Comparison of ENCODE assay signal across 18 cellular contexts in the genomic region with DNA sequence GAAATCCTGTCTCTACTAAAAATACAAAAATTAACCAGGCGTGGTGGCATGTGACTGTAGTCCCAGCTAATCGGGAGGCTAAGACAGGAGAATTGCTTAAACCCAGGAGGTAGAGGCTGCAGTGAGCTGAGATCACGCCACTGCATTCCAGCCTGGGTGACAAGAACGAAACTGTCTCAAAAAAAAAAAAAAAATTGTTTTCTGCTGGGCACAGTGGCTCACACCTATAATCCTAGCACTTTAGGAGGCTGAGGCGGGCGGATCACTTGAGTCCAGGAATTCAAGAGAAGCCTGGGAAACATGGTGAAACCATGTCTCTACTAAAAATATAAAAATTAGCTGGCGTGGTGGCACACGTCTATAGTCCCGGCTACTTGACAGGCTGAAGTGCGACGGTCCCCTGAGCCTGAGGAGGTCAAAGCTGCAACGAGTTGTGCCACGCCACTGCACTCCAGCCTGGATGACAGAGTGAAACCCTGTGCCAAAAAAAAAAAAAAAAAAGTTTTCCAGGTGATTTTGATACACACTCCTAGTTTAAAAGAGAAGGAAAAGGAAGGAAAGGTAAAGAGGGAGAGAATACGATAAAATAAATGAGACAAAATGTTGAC. TPM values are rescaled to one million over a fixed set of nuclear protein-coding genes. Genes with fewer than 3 reads are reported as not detected.
DNase-seq lines count a peak whose midpoint lies in the region; ATAC-seq and TF ChIP-seq lines count a peak whose summit lies in the region.
"Had no signal": no experiment of that assay in that cellular context is flagged by ENCODE, and none has a peak within 500 bp of the region (broad histone marks: within the 10 kb centered on the region; RNA-seq: fewer than 3 reads in every experiment).

No MANE protein-coding gene starts in this region.

- TF ChIP-seq CTCF in cardiac muscle cell (IDR thresholded peaks at IDR 0.05; ENCODE audit: low read depth, low read length): no peak
- TF ChIP-seq CTCF in left ventricle myocardium inferior (IDR thresholded peaks at IDR 0.05; ENCODE audit: borderline replicate concordance): no peak
- no peak for TF ChIP-seq CTCF in left lung (IDR thresholded peaks at IDR 0.05)
- TF ChIP-seq CTCF in thyroid gland (IDR thresholded peaks at IDR 0.05): no peak
- no peak for TF ChIP-seq CTCF in MCF 10A (IDR thresholded peaks at IDR 0.05; ENCODE audit: unreplicated experiment)

- H3K4me1 ChIP-seq in cardiac muscle cell (ENCODE audit: low read depth) (peaks cover 5% of the 10 kb centered on the region), left ventricle myocardium inferior (peaks cover 4% of the 10 kb centered on the region), left lung (peaks cover 0 to 9% of the 10 kb centered on the region in 2 donors), thyroid gland (no peaks in the 10 kb centered on the region)
- H3K4me1 ChIP-seq: BLaER1 had no signal

- H3K27me3 ChIP-seq in cardiac muscle cell: no peaks in the 10 kb centered on the region
- no peaks in the 10 kb centered on the region for H3K27me3 ChIP-seq in left ventricle myocardium inferior (ENCODE audit: low read depth)
- H3K27me3 ChIP-seq in left lung: no peaks in the 10 kb centered on the region
- H3K27me3 ChIP-seq in thyroid gland: no peaks in the 10 kb centered on the region
- H3K27me3 ChIP-seq: BLaER1 had no signal

- no peak overlapping the region for H3K4me3 Mint-ChIP-seq in activated T-helper 1 cell treated with anti-CD3 and anti-CD28 coated beads, Interleukin-12 subunit alpha, Interleukin-12 subunit beta, Interleukin-2, Interleukin-4 antibody, amounts not matched to agents 30 ng/mL and 10 ng/mL and 1 ng/mL, durations not matched to agents 14 hours and 24 hours and 36 hours
- H3K4me3 Mint-ChIP-seq in MCF 10A (ENCODE audit: unreplicated experiment): no peak overlapping the region
- H3K4me3 Mint-ChIP-seq: CD4-positive, CD25-positive, alpha-beta regulatory T cell had no signal

- CTCF ChIA-PET in MCF 10A (lab: Yijun Ruan, JAX): interaction anchor here (0.6 to 1.8 kb wide), 5 partner anchors 77 to 622 kb away, joined by 3 to 9 read pairs (median 3); no protein-coding TSS in a partner anchor

- peaks cover 6% of the 10 kb centered on the region for H3K36me3 Mint-ChIP-seq in activated T-helper 1 cell treated with anti-CD3 and anti-CD28 coated beads, Interleukin-12 subunit alpha, Interleukin-12 subunit beta, Interleukin-2, Interleukin-4 antibody, amounts not matched to agents 30 ng/mL and 10 ng/mL and 1 ng/mL, durations not matched to agents 14 hours and 24 hours and 36 hours (ENCODE audit: low read depth)
- peaks cover 13% of the 10 kb centered on the region for H3K36me3 Mint-ChIP-seq in MCF 10A (ENCODE audit: insufficient read depth, unreplicated experiment)

- WGBS in thyroid gland, 2 donors: 46 to 53% methylated on average over 14 of the region's 14 CpGs

- H3K4me1 Mint-ChIP-seq in activated T-helper 1 cell treated with anti-CD3 and anti-CD28 coated beads, Interleukin-12 subunit alpha, Interleukin-12 subunit beta, Interleukin-2, Interleukin-4 antibody, amounts not matched to agents 30 ng/mL and 10 ng/mL and 1 ng/mL, durations not matched to agents 14 hours and 24 hours and 36 hours (ENCODE audit: low read depth): peaks cover 9% of the 10 kb centered on the region
- peaks cover 7% of the 10 kb centered on the region for H3K4me1 Mint-ChIP-seq in MCF 10A (ENCODE audit: insufficient read depth, unreplicated experiment)

- DNase-seq in cardiac muscle cell (ENCODE audit: low read depth in 1 of 2, low spot score in 1 of 2) (peak in 1 of 2 donors; percentile 11), left ventricle myocardium inferior (no peak), left lung (peak; percentile 59 to 66), thyroid gland (peak; percentile 81 to 83), NCI-H1105 treated with DMSO at 0.1 percent for 48 hours (lab: John Stamatoyannopoulos, UW) (no peak), MCF 10A (ENCODE audit: unreplicated experiment) (no peak)
- DNase-seq in activated T-helper 1 cell treated with anti-CD3 and anti-CD28 coated beads, Interleukin-12 subunit alpha, Interleukin-12 subunit beta, Interleukin-2, Interleukin-4 antibody, amounts not matched to agents 30 ng/mL and 10 ng/mL and 1 ng/mL, durations not matched to agents 14 hours and 24 hours and 36 hours (ENCODE audit: low spot score): no peak
- no peak for DNase-seq in activated T-cell treated with anti-CD3 and anti-CD28 coated beads, Interleukin-2, amount 50 U/mL, for 1 hour
- DNase-seq: 8988T; AML-193; Calu3; CD4-positive, CD25-positive, alpha-beta regulatory T cell; DMS 273 treated with DMSO at 0.1 percent for 48 hours; DMS79; GM23248 had no signal

- POLR2A ChIA-PET in MCF 10A (lab: Yijun Ruan, JAX): no interaction called here

- peak overlapping the region; percentile 17 for H3K27ac ChIP-seq in cardiac muscle cell
- no peak overlapping the region for H3K27ac ChIP-seq in left ventricle myocardium inferior (replicated peaks)
- no peak overlapping the region for H3K27ac ChIP-seq in left lung
- H3K27ac ChIP-seq in thyroid gland: no peak overlapping the region
- H3K27ac ChIP-seq: BLaER1, GM23248, HL-60 had no signal

- intact Hi-C loops in left ventricle myocardium inferior (cut with micrococcal nuclease): loop anchor here (10.0 kb wide), 2 partner anchors 73 to 103 kb away; no protein-coding TSS in a partner anchor
- intact Hi-C loops in activated T-helper 1 cell treated with anti-CD3 and anti-CD28 coated beads, Interleukin-12 subunit alpha, Interleukin-12 subunit beta, Interleukin-2, Interleukin-4 antibody, amounts not matched to agents 30 ng/mL and 10 ng/mL and 1 ng/mL, durations not matched to agents 14 hours and 24 hours and 36 hours (cut with micrococcal nuclease): no loop called here
- intact Hi-C loops in left lung (cut with DNase I): no loop called here
- intact Hi-C loops in thyroid gland (cut with DNase I): loop anchor here (10.0 kb wide), 1 partner anchor 73 kb away; no protein-coding TSS in a partner anchor
- intact Hi-C loops in MCF 10A (cut with micrococcal nuclease): no loop called here

- no TSS peak for BruUV-seq in MCF 10A (replicated peaks; lab: Mats Ljungman, UMichigan)

- H3K27me3 Mint-ChIP-seq in activated T-helper 1 cell treated with anti-CD3 and anti-CD28 coated beads, Interleukin-12 subunit alpha, Interleukin-12 subunit beta, Interleukin-2, Interleukin-4 antibody, amounts not matched to agents 30 ng/mL and 10 ng/mL and 1 ng/mL, durations not matched to agents 14 hours and 24 hours and 36 hours (ENCODE audit: insufficient read depth): no peaks in the 10 kb centered on the region
- H3K27me3 Mint-ChIP-seq in MCF 10A (ENCODE audit: insufficient read depth, unreplicated experiment): no peaks in the 10 kb centered on the region
- H3K27me3 Mint-ChIP-seq: CD4-positive, CD25-positive, alpha-beta regulatory T cell had no signal

- peak; percentile 88 for ATAC-seq in left lung
- ATAC-seq: GM12878 had no signal

- H3K9me3 ChIP-seq in cardiac muscle cell (ENCODE audit: low read depth): no peaks in the 10 kb centered on the region
- H3K9me3 ChIP-seq in left ventricle myocardium inferior (replicated peaks): no peaks in the 10 kb centered on the region
- no peaks in the 10 kb centered on the region for H3K9me3 ChIP-seq in left lung
- H3K9me3 ChIP-seq in thyroid gland: no peaks in the 10 kb centered on the region
- H3K9me3 ChIP-seq: BLaER1 had no signal

- no peak overlapping the region for H3K4me3 ChIP-seq in cardiac muscle cell
- H3K4me3 ChIP-seq in left ventricle myocardium inferior: no peak overlapping the region
- no peak overlapping the region for H3K4me3 ChIP-seq in left lung
- no peak overlapping the region for H3K4me3 ChIP-seq in thyroid gland (replicated peaks in 1 of 3)
- H3K4me3 ChIP-seq: BLaER1, GM12878, GM23248 had no signal

- H3K36me3 ChIP-seq in cardiac muscle cell (no peaks in the 10 kb centered on the region), left ventricle myocardium inferior (no peaks in the 10 kb centered on the region), left lung (no peaks in the 10 kb centered on the region), thyroid gland (no peaks in the 10 kb centered on the region)

- peak overlapping the region; percentile 26 for H3K27ac Mint-ChIP-seq in activated T-helper 1 cell treated with anti-CD3 and anti-CD28 coated beads, Interleukin-12 subunit alpha, Interleukin-12 subunit beta, Interleukin-2, Interleukin-4 antibody, amounts not matched to agents 30 ng/mL and 10 ng/mL and 1 ng/mL, durations not matched to agents 14 hours and 24 hours and 36 hours
- no peak overlapping the region for H3K27ac Mint-ChIP-seq in MCF 10A (ENCODE audit: low read depth, unreplicated experiment)

- TF ChIP-seq POLR2A in thyroid gland (IDR thresholded peaks at IDR 0.05): no peak

- H3K9me3 Mint-ChIP-seq in activated T-helper 1 cell treated with anti-CD3 and anti-CD28 coated beads, Interleukin-12 subunit alpha, Interleukin-12 subunit beta, Interleukin-2, Interleukin-4 antibody, amounts not matched to agents 30 ng/mL and 10 ng/mL and 1 ng/mL, durations not matched to agents 14 hours and 24 hours and 36 hours: no peaks in the 10 kb centered on the region
- H3K9me3 Mint-ChIP-seq in MCF 10A (ENCODE audit: unreplicated experiment): no peaks in the 10 kb centered on the region

RNA-seq across cellular contexts. Expression of gene ABL2, which starts 31.7 kb away (rescaled TPM):
- total RNA-seq in cardiac muscle cell (5.9 and 13.5 TPM in 2 replicates), left ventricle myocardium inferior (9.0 TPM), left lung (10 to 100 TPM; 25.3 to 33.4 TPM), thyroid gland (10 to 100 TPM; 11.8 to 21.2 (median 18.9) TPM), MCF 10A (2022) (109 and 160 TPM in 2 replicates)
- polyA plus RNA-seq in cardiac muscle cell: 5.0 and 6.9 TPM in 2 replicates
- 9.5 and 11.4 TPM in 2 replicates for total RNA-seq in activated T-helper 1 cell treated with anti-CD3 and anti-CD28 coated beads, Interleukin-12 subunit alpha, Interleukin-12 subunit beta, Interleukin-2, Interleukin-4 antibody, amounts not matched to agents 30 ng/mL and 10 ng/mL and 1 ng/mL, durations not matched to agents 14 hours and 24 hours and 36 hours

Comparison
In these comparisons a context has a peak if more than half of its experiments do, and no peak if none do; other contexts are left out.
1. DNase-seq: peak in left lung (2 of 2) and thyroid gland (2 of 2); none in left ventricle myocardium inferior (single experiment), activated T-helper 1 cell treated with anti-CD3 and anti-CD28 coated beads, Interleukin-12 subunit alpha, Interleukin-12 subunit beta, Interleukin-2, Interleukin-4 antibody, amounts not matched to agents 30 ng/mL and 10 ng/mL and 1 ng/mL, durations not matched to agents 14 hours and 24 hours and 36 hours (single experiment), NCI-H1105 treated with DMSO at 0.1 percent for 48 hours (single experiment), activated T-cell treated with anti-CD3 and anti-CD28 coated beads, Interleukin-2, amount 50 U/mL, for 1 hour (single experiment) and MCF 10A (single experiment).
2. intact Hi-C loops: an anchor here in left ventricle myocardium inferior (10.0 kb wide) and thyroid gland (10.0 kb wide); none called in activated T-helper 1 cell treated with anti-CD3 and anti-CD28 coated beads, Interleukin-12 subunit alpha, Interleukin-12 subunit beta, Interleukin-2, Interleukin-4 antibody, amounts not matched to agents 30 ng/mL and 10 ng/mL and 1 ng/mL, durations not matched to agents 14 hours and 24 hours and 36 hours, left lung and MCF 10A.